Comparison of ENCODE assay signal across 7 cellular contexts in genomic region chr22:23243006-23243573, GRCh38.
DNase-seq lines count a peak whose midpoint lies in the region; ATAC-seq and TF ChIP-seq lines count a peak whose summit lies in the region.

No MANE protein-coding gene starts in this region.

- intact Hi-C loops in OCI-LY7 (cut with micrococcal nuclease; ENCODE audit: unreplicated experiment), result no loop called here

- CTCF ChIA-PET in OCI-LY7 (lab: Charles Lee; ENCODE audit: unreplicated experiment), result no interaction called here

- H3K27ac Mint-ChIP-seq in activated T-helper 17 cell treated with anti-CD3 and anti-CD28 coated beads, Interleukin-2, amount 50 U/mL, for 72 hours, result peak overlapping the region; percentile 96

- peak; percentile 85 for ATAC-seq in activated T-helper 17 cell treated with anti-CD3 and anti-CD28 coated beads, Interleukin-2, amount 50 U/mL, for 72 hours (replicated peaks)
- ATAC-seq in stimulated activated naive CD8-positive, alpha-beta T cell treated with anti-CD3 and anti-CD28 coated beads, Interleukin-15, Interleukin-2, amounts not matched to agents 100 U/mL and 50 U/mL, for 24 hours, result peak; percentile 87

- H3K4me1 Mint-ChIP-seq in activated T-helper 17 cell treated with anti-CD3 and anti-CD28 coated beads, Interleukin-2, amount 50 U/mL, for 72 hours, result peaks cover 50% of the 10 kb centered on the region

- POLR2A ChIA-PET in OCI-LY7 (lab: Charles Lee), result interaction anchor here (0.7 kb wide), 1 partner anchor 41 kb away, joined by 3 read pairs; no protein-coding TSS in a partner anchor

- BruUV-seq in OCI-LY7 (replicated peaks; lab: Mats Ljungman, UMichigan), result no TSS peak

- no peak overlapping the region for H2AFZ ChIP-seq in OCI-LY7 (ENCODE audit: low read length)

- no peaks in the 10 kb centered on the region for H3K27me3 Mint-ChIP-seq in activated T-helper 17 cell treated with anti-CD3 and anti-CD28 coated beads, Interleukin-2, amount 50 U/mL, for 72 hours

- H3K9me2 ChIP-seq in OCI-LY7 (ENCODE audit: insufficient read depth, low read length), result no peaks in the 10 kb centered on the region

- no peaks in the 10 kb centered on the region for H3K79me2 ChIP-seq in OCI-LY7 (ENCODE audit: insufficient read depth, low read depth, low read length)

- no peaks in the 10 kb centered on the region for H4K20me1 ChIP-seq in OCI-LY7 (ENCODE audit: insufficient read depth, low read length)

- peaks cover 50% of the 10 kb centered on the region for H3K4me1 ChIP-seq in OCI-LY7 (ENCODE audit: insufficient read depth, low read length, poor library complexity, severe bottlenecking)

- TF ChIP-seq CTCF in OCI-LY7 (conservative IDR thresholded peaks at IDR 0.05; ENCODE audit: low read length), result 0 out of 2 replicates have a peak, but pooled peaks have one; percentile 6

- H3K27ac ChIP-seq in OCI-LY7 (ENCODE audit: low read depth, low read length, poor library complexity, severe bottlenecking), result no peak overlapping the region

- DNase-seq in OCI-LY7 (ENCODE audit: low spot score) (no peak), myocyte (ENCODE audit: low read depth) (peak; percentile 16), amniotic stem cell (lab: John Stamatoyannopoulos, UW) (no peak), NCI-H1048 (lab: John Stamatoyannopoulos, UW) (no peak), DMS53 (lab: John Stamatoyannopoulos, UW) (no peak)
- peak; percentile 71 for DNase-seq in stimulated activated naive CD8-positive, alpha-beta T cell treated with anti-CD3 and anti-CD28 coated beads, Interleukin-15, Interleukin-2, amounts not matched to agents 100 U/mL and 50 U/mL, for 24 hours

- H3K9me3 ChIP-seq in OCI-LY7 (ENCODE audit: low read length), result no peaks in the 10 kb centered on the region

- no peaks in the 10 kb centered on the region for H3K9me3 Mint-ChIP-seq in activated T-helper 17 cell treated with anti-CD3 and anti-CD28 coated beads, Interleukin-2, amount 50 U/mL, for 72 hours

- H3K4me3 Mint-ChIP-seq in activated T-helper 17 cell treated with anti-CD3 and anti-CD28 coated beads, Interleukin-2, amount 50 U/mL, for 72 hours, result peak overlapping the region; percentile 84

- no peak overlapping the region for H3K4me3 ChIP-seq in OCI-LY7 (ENCODE audit: low read depth, low read length, poor library complexity, severe bottlenecking)

- H3K4me2 ChIP-seq in OCI-LY7 (ENCODE audit: low read length), result peak overlapping the region; percentile 43

- peaks cover 7% of the 10 kb centered on the region; the same call in 1 of the 2 replicates for H3K36me3 ChIP-seq in OCI-LY7 (ENCODE audit: insufficient read depth, low read length)

- peaks cover 12% of the 10 kb centered on the region for H3K36me3 Mint-ChIP-seq in activated T-helper 17 cell treated with anti-CD3 and anti-CD28 coated beads, Interleukin-2, amount 50 U/mL, for 72 hours (ENCODE audit: low read depth)

Comparison
In these comparisons a context has a peak if more than half of its experiments do, and no peak if none do; other contexts are left out.
1. DNase-seq: peak in myocyte (single experiment) and stimulated activated naive CD8-positive, alpha-beta T cell treated with anti-CD3 and anti-CD28 coated beads, Interleukin-15, Interleukin-2, amounts not matched to agents 100 U/mL and 50 U/mL, for 24 hours (single experiment); none in OCI-LY7 (single experiment), amniotic stem cell (single experiment), NCI-H1048 (single experiment) and DMS53 (single experiment).